ENCODE assay signal across 12 cellular contexts in the genomic region with DNA sequence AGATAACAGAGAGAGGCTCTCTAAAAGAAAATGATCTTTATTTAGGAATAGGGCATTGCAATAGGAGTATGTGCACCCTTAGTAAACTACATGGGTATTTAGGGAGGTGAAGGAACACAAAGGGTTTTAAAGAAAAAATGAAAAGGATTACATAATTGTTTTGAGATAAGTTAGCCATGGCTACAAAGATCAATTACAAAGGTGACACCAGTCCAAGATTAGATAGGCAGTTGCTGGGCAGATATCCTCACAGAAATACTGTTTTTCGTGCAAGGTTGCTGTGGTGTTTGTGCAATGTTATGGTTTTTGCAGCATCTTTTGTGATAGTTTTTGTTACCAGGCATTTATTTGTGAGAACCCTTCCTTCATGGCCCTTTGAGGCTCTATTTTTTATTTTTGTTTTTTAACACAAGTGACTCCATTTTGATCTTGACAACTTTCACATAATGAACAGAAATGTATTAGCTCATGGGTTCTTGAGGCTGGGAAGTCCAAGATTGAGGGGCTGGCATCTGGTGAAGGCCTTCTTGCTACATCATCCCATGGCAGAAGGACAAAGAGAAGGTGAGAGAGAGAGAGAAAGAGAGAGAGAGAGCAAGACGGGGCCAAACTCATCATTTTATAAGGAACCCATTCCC. TPM values are rescaled to one million over a fixed set of nuclear protein-coding genes. Genes with fewer than 3 reads are reported as not detected.
"Had no signal": no experiment of that assay in that cellular context is flagged by ENCODE, and none has a peak within 500 bp of the region (broad histone marks: within the 10 kb centered on the region; RNA-seq: fewer than 3 reads in every experiment).

No MANE protein-coding gene starts in this region.

- H3K9me3 Mint-ChIP-seq: GM23338, HFFc6 had no signal

- H3K27ac Mint-ChIP-seq: GM23338, H9, HFFc6 had no signal

- H3K4me3 ChIP-seq: GM23248, GM23338, HAP-1 had no signal

- H3K4me2 ChIP-seq: GM23338 had no signal

- H2AFZ ChIP-seq: GM23248, GM23338 had no signal

- H3K4me1 ChIP-seq: HAP-1 had no signal

- H3K9ac ChIP-seq: GM23248 had no signal

- H3K9me3 ChIP-seq: HAP-1 had no signal

- ATAC-seq: GM23338, HCT116 had no signal

- DNase-seq: GM23248, GOT3, H7, H9, HCEC 1CT, HFFc6 had no signal

- FAIRE-seq: H1, H54 had no signal

- H3K4me1 Mint-ChIP-seq: GM23338, H9 had no signal

- H3K4me3 Mint-ChIP-seq: GM23338, H9, HFFc6 had no signal

- H3K36me3 ChIP-seq: HAP-1 had no signal

- H3K27ac ChIP-seq: GM23248 had no signal

RNA-seq across cellular contexts. Expression of a gene that starts 32.5 kb away (rescaled TPM):
- total RNA-seq: GM23248, H4, H9, HFFc6 had no signal
- polyA plus RNA-seq: GM23248 had no signal
